Comparison of ENCODE assay signal across 9 cellular contexts in the genomic region with DNA sequence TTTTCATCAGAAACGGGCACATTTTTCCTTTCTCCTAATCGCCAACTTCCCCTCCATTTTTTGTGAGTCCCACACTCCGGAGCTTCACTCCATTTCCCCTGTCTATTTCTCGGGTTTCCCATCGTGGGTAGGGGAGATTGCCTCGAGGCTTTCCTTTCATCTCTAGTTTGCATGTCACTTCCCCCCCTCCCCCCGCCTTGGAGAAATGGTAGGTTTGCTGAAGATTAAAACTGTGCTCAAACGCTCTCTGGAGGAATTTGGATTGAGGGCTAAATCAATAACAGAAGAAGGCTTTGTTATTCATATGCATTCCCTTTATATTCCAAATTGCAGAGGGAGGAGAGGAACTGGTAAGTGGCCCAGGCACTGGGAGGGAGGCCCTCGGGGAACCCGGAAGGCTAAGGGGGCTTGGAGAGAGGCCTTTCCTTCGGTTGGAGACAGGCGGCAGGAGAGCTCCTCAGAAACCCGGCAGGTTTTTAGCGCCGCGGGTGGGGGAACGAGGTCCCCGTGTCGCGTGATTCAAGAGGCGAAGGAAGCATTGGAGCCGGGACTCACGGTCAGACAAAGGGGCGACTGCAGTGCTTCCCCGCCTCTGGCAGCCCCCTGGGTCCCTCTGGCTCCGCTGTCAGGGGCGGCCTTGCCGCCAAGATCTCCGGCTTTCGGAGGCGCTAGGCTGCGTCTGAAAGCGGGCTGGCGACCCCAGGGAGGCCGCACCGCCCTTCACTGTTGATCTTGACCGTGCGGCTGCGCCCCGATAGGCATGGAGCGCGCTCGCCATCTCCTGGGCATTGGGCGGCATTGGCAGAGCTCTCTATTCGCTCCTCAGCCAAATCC. TPM values are rescaled to one million over a fixed set of nuclear protein-coding genes. Genes with fewer than 3 reads are reported as not detected.
DNase-seq lines count a peak whose midpoint lies in the region; ATAC-seq, FAIRE-seq and TF ChIP-seq lines count a peak whose summit lies in the region.
"Had no signal": no experiment of that assay in that cellular context is flagged by ENCODE, and none has a peak within 500 bp of the region (broad histone marks: within the 10 kb centered on the region; RNA-seq: fewer than 3 reads in every experiment).

No MANE protein-coding gene starts in this region.

- peak; percentile 86 for ATAC-seq in GM21381 (IDR thresholded peaks at IDR 0.05; ENCODE audit: unreplicated experiment)
- peak; percentile 38 for ATAC-seq in activated T-helper 17 cell treated with anti-CD3 and anti-CD28 coated beads, Interleukin-2, amount 50 U/mL, for 72 hours (replicated peaks)

- no peaks in the 10 kb centered on the region for H3K36me3 ChIP-seq in neutrophil

- peaks cover 66% of the 10 kb centered on the region for H3K27me3 Mint-ChIP-seq in activated T-helper 17 cell treated with anti-CD3 and anti-CD28 coated beads, Interleukin-2, amount 50 U/mL, for 72 hours
- H3K27me3 Mint-ChIP-seq in type B pancreatic cell = peaks cover 91% of the 10 kb centered on the region

- no peak for FAIRE-seq in frontal cortex (lab: Jason Lieb, UNC)

- H3K4me3 ChIP-seq in neutrophil (ENCODE audit: low read depth in 1 of 2, low read length in 1 of 2) = peak overlapping the region; percentile 36 to 56

- H3K27ac Mint-ChIP-seq in activated T-helper 17 cell treated with anti-CD3 and anti-CD28 coated beads, Interleukin-2, amount 50 U/mL, for 72 hours = no peak overlapping the region
- peak overlapping the region; percentile 1 for H3K27ac Mint-ChIP-seq in type B pancreatic cell

- H3K27me3 ChIP-seq in neutrophil = peaks cover 100% of the 10 kb centered on the region

- peak overlapping the region; percentile 64 for H3K4me3 Mint-ChIP-seq in activated T-helper 17 cell treated with anti-CD3 and anti-CD28 coated beads, Interleukin-2, amount 50 U/mL, for 72 hours
- peak overlapping the region; percentile 86 for H3K4me3 Mint-ChIP-seq in type B pancreatic cell

- no peak overlapping the region for H3K27ac ChIP-seq in neutrophil

- H3K4me1 Mint-ChIP-seq in activated T-helper 17 cell treated with anti-CD3 and anti-CD28 coated beads, Interleukin-2, amount 50 U/mL, for 72 hours = peaks cover 8% of the 10 kb centered on the region
- peaks cover 4% of the 10 kb centered on the region for H3K4me1 Mint-ChIP-seq in type B pancreatic cell (ENCODE audit: unreplicated experiment)

- peaks cover 13% of the 10 kb centered on the region for H3K36me3 Mint-ChIP-seq in activated T-helper 17 cell treated with anti-CD3 and anti-CD28 coated beads, Interleukin-2, amount 50 U/mL, for 72 hours (ENCODE audit: low read depth)
- no peaks in the 10 kb centered on the region for H3K36me3 Mint-ChIP-seq in type B pancreatic cell

- peaks cover 4% of the 10 kb centered on the region for H3K9me3 Mint-ChIP-seq in activated T-helper 17 cell treated with anti-CD3 and anti-CD28 coated beads, Interleukin-2, amount 50 U/mL, for 72 hours
- H3K9me3 Mint-ChIP-seq in type B pancreatic cell = no peaks in the 10 kb centered on the region

- no peaks in the 10 kb centered on the region for H3K9me3 ChIP-seq in neutrophil

- DNase-seq in DMS153 (lab: John Stamatoyannopoulos, UW) (peak; percentile 82), HUDEP-2 (lab: John Stamatoyannopoulos, UW; ENCODE audit: unreplicated experiment in 76 of 76) (peak in 55 of 76 experiments; percentile 6 to 74 (median 38)), OCI-M2 (lab: John Stamatoyannopoulos, UW; ENCODE audit: unreplicated experiment) (peak; percentile 40), frontal cortex (ENCODE audit: low spot score in 2 of 2) (peak; percentile 68 to 82), type B pancreatic cell (ENCODE audit: extremely low spot score, unreplicated experiment) (peak; percentile 85)

- H3K4me1 ChIP-seq in neutrophil (ENCODE audit: control insufficient read depth in 1 of 2, insufficient read depth in 1 of 2, low read depth in 1 of 2, low read length in 1 of 2) = peaks cover 26 to 33% of the 10 kb centered on the region in 2 experiments

- TF ChIP-seq CTCF in neutrophil (IDR thresholded peaks at IDR 0.05) = no peak
- TF ChIP-seq CTCF in type B pancreatic cell (conservative IDR thresholded peaks at IDR 0.05) = peak; percentile 91

RNA-seq across cellular contexts. Expression of a gene that starts 2.4 kb away (rescaled TPM):
- total RNA-seq in activated T-helper 17 cell treated with anti-CD3 and anti-CD28 coated beads, Interleukin-2, amount 50 U/mL, for 72 hours = not detected
- total RNA-seq in frontal cortex = not detected
- not detected in 2 replicates for total RNA-seq in type B pancreatic cell (ENCODE audit: low replicate concordance)
- total RNA-seq: glomerular endothelial cell had no signal

RNA-seq across cellular contexts. Expression of a gene that starts 4.7 kb away (rescaled TPM):
- not detected for total RNA-seq in activated T-helper 17 cell treated with anti-CD3 and anti-CD28 coated beads, Interleukin-2, amount 50 U/mL, for 72 hours
- total RNA-seq in frontal cortex (not detected), type B pancreatic cell (ENCODE audit: low replicate concordance) (0.31 and 0.43 TPM in 2 replicates)
- total RNA-seq: glomerular endothelial cell had no signal

RNA-seq across cellular contexts. Expression of a gene that starts 9.9 kb away (rescaled TPM):
- not detected for total RNA-seq in activated T-helper 17 cell treated with anti-CD3 and anti-CD28 coated beads, Interleukin-2, amount 50 U/mL, for 72 hours
- total RNA-seq in frontal cortex (not detected), type B pancreatic cell (ENCODE audit: low replicate concordance) (0.21 and 1.1 TPM in 2 replicates)

RNA-seq across cellular contexts. Expression of a gene that starts 13.4 kb away (rescaled TPM):
- not detected for total RNA-seq in activated T-helper 17 cell treated with anti-CD3 and anti-CD28 coated beads, Interleukin-2, amount 50 U/mL, for 72 hours
- not detected for total RNA-seq in frontal cortex
- 0.10 TPM in 1 of 2 replicates, not detected in the other for total RNA-seq in type B pancreatic cell (ENCODE audit: low replicate concordance)
- total RNA-seq: glomerular endothelial cell had no signal

RNA-seq across cellular contexts. Expression of a gene that starts 19.4 kb away (rescaled TPM):
- not detected for total RNA-seq in activated T-helper 17 cell treated with anti-CD3 and anti-CD28 coated beads, Interleukin-2, amount 50 U/mL, for 72 hours
- total RNA-seq in frontal cortex (not detected), type B pancreatic cell (ENCODE audit: low replicate concordance) (0.19 and 0.56 TPM in 2 replicates)
